In genomic region chr16:29899516-29900101, GRCh38 we compare ENCODE assay signal across 9 cellular contexts. TPM values are rescaled to one million over a fixed set of nuclear protein-coding genes. Genes with fewer than 3 reads are reported as not detected.
DNase-seq lines count a peak whose midpoint lies in the region; FAIRE-seq and TF ChIP-seq lines count a peak whose summit lies in the region.
"Had no signal": no experiment of that assay in that cellular context is flagged by ENCODE, and none has a peak within 500 bp of the region (broad histone marks: within the 10 kb centered on the region; RNA-seq: fewer than 3 reads in every experiment).

TSS of gene SEZ6L2 (minus strand) at chr16:29899550. CDS start at chr16:29899019, 531 bp downstream.

- H3K9me3 ChIP-seq in MG63: no peaks in the 10 kb centered on the region
- no peaks in the 10 kb centered on the region for H3K9me3 ChIP-seq in keratinocyte (ENCODE audit: control insufficient read depth, low read depth, low read length)
- no peaks in the 10 kb centered on the region for H3K9me3 ChIP-seq in smooth muscle cell (replicated peaks; ENCODE audit: low read depth)
- H3K9me3 ChIP-seq: thyroid gland had no signal

- H3K9ac ChIP-seq in keratinocyte (ENCODE audit: control insufficient read depth, extremely low read depth, insufficient read depth, low read length): peak within 1 kb of the TSS; percentile 50
- peak within 1 kb of the TSS; percentile 68 for H3K9ac ChIP-seq in smooth muscle cell (ENCODE audit: low read depth)

- no peaks in the 10 kb centered on the region for H4K20me1 ChIP-seq in keratinocyte (ENCODE audit: control insufficient read depth, extremely low read depth, insufficient read depth, low read length)
- peaks cover 3% of the 10 kb centered on the region for H4K20me1 ChIP-seq in smooth muscle cell (ENCODE audit: low read depth)

- H3K27me3 ChIP-seq in MG63: no peaks in the 10 kb centered on the region
- peaks cover 18% of the 10 kb centered on the region for H3K27me3 ChIP-seq in keratinocyte (ENCODE audit: control insufficient read depth, extremely low read depth, insufficient read depth, low read length)
- H3K27me3 ChIP-seq in smooth muscle cell (ENCODE audit: low read depth): no peaks in the 10 kb centered on the region
- H3K27me3 ChIP-seq: thyroid gland had no signal

- peak within 1 kb of the TSS; percentile 95 for H3K4me3 ChIP-seq in MG63
- peak within 1 kb of the TSS; percentile 63 to 67 for H3K4me3 ChIP-seq in cardiac fibroblast (replicated peaks in 1 of 2; ENCODE audit: low read depth in 2 of 2, low read length in 2 of 2)
- H3K4me3 ChIP-seq in keratinocyte (ENCODE audit: control insufficient read depth in 2 of 3, extremely low read depth in 1 of 3, insufficient read depth in 2 of 3, low read depth in 1 of 3, low read length in 3 of 3): peak within 1 kb of the TSS; percentile 60 to 67 (median 66)
- peak within 1 kb of the TSS; percentile 85 for H3K4me3 ChIP-seq in smooth muscle cell

- peak within 1 kb of the TSS; percentile 84 for H3K4me2 ChIP-seq in keratinocyte (ENCODE audit: control insufficient read depth, extremely low read depth, insufficient read depth, low read depth, low read length)
- peak within 1 kb of the TSS; percentile 99 for H3K4me2 ChIP-seq in smooth muscle cell

- H3K4me1 ChIP-seq in keratinocyte (ENCODE audit: control insufficient read depth, extremely low read depth, insufficient read depth, low read length) (peaks cover 10% of the 10 kb centered on the region), smooth muscle cell (ENCODE audit: low read depth) (no peaks in the 10 kb centered on the region)

- H3K27ac ChIP-seq in keratinocyte (ENCODE audit: control insufficient read depth, insufficient read depth, low read length): no peak within 1 kb of the TSS
- peak within 1 kb of the TSS; percentile 85 for H3K27ac ChIP-seq in smooth muscle cell (ENCODE audit: low read depth)
- H3K27ac ChIP-seq: thyroid gland had no signal

- H3F3A ChIP-seq in smooth muscle cell (ENCODE audit: low read depth): no peaks in the 10 kb centered on the region

- no peaks in the 10 kb centered on the region for H3K79me2 ChIP-seq in keratinocyte (ENCODE audit: control insufficient read depth, insufficient read depth, low read length)
- peaks cover 23% of the 10 kb centered on the region for H3K79me2 ChIP-seq in smooth muscle cell (ENCODE audit: low read depth)

- H3K9me1 ChIP-seq in keratinocyte (ENCODE audit: control insufficient read depth, extremely low read depth, insufficient read depth, low read length): no peaks in the 10 kb centered on the region

- FAIRE-seq in G401.6 (lab: Jason Lieb, UNC) (peak; percentile 77), keratinocyte (lab: Jason Lieb, UNC) (no peak)

- WGBS in smooth muscle cell (ENCODE audit: low lambda C conversion rate): under 1% methylated on average over 26 of the region's 29 CpGs

- TF ChIP-seq CTCF in cardiac fibroblast (IDR thresholded peaks at IDR 0.05; ENCODE audit: low read depth, low read length) (peak; percentile 33), keratinocyte (optimal IDR thresholded peaks at IDR 0.05 in 1 of 3, IDR thresholded peaks at IDR 0.05 in 1 of 3, conservative IDR thresholded peaks at IDR 0.05 in 1 of 3; ENCODE audit: extremely low read depth in 1 of 3, insufficient read depth in 2 of 3, low read length in 3 of 3) (peak; percentile 19 to 43 (median 30)), smooth muscle cell (IDR thresholded peaks at IDR 0.05; ENCODE audit: borderline replicate concordance, insufficient read depth, poor library complexity, severe bottlenecking) (peak; percentile 22)

- peak; percentile 93 for DNase-seq in MG63
- peak; percentile 40 for DNase-seq in SIG-M5 (lab: John Stamatoyannopoulos, UW)
- peak; percentile 89 to 95 for DNase-seq in cardiac fibroblast (ENCODE audit: low read depth in 2 of 2)
- no peak for DNase-seq in keratinocyte (ENCODE audit: low read depth, low spot score)
- DNase-seq in smooth muscle cell (lab: John Stamatoyannopoulos, UW; ENCODE audit: unreplicated experiment): peak; percentile 85
- no peak for DNase-seq in stimulated activated naive CD4-positive, alpha-beta T cell treated with Interleukin-2 at 50 U/mL for 16 hours (lab: John Stamatoyannopoulos, UW)
- DNase-seq in GDM1 (lab: John Stamatoyannopoulos, UW): no peak

- dilution Hi-C loops in keratinocyte (cut with MboI; ENCODE audit: extremely low pct_ligation_motif_present, low sequenced_read_pairs): no loop called here

- H3K36me3 ChIP-seq in MG63 (peaks cover 22% of the 10 kb centered on the region), keratinocyte (ENCODE audit: control insufficient read depth in 2 of 2, extremely low read depth in 1 of 2, insufficient read depth in 2 of 2, low read length in 2 of 2) (no peaks in the 10 kb centered on the region), smooth muscle cell (ENCODE audit: low read depth) (no peaks in the 10 kb centered on the region)
- H3K36me3 ChIP-seq: thyroid gland had no signal

- H2AFZ ChIP-seq in keratinocyte (ENCODE audit: control insufficient read depth, low read length) (peak within 1 kb of the TSS; percentile 88), smooth muscle cell (ENCODE audit: low read depth) (peak within 1 kb of the TSS; percentile 80)

RNA-seq across cellular contexts. Expression of gene SEZ6L2, which starts in this region (rescaled TPM):
- 18.0 and 28.5 TPM in 2 replicates for total RNA-seq in MG63 (2014; rRNA removed; shearing (Covaris generic); ENCODE audit: low replicate concordance)
- polyA plus RNA-seq in keratinocyte (0.68 to 2.5 TPM (median 1.5 TPM) in 3 replicates), smooth muscle cell (37.5 and 46.1 TPM in 2 replicates)
- 2.1 TPM for polyA plus RNA-seq in keratinocyte (2011; ENCODE audit: low read depth)
- polyA plus RNA-seq in keratinocyte (2011; cell fraction: cytosol; rRNA removed): 0.77 and 1.6 TPM in 2 replicates
- polyA plus RNA-seq in keratinocyte (2011; cell fraction: nucleus; rRNA removed): 6.8 and 11.2 TPM in 2 replicates
- polyA plus RNA-seq in keratinocyte (2012; ENCODE audit: low replicate concordance): 4.4 and 6.1 TPM in 2 replicates
- 0.96 to 3.1 TPM (median 1.5 TPM) in 3 replicates for polyA minus RNA-seq in keratinocyte
- polyA minus RNA-seq in keratinocyte (2011; cell fraction: cytosol; rRNA and poly(A)+ RNA removed): 5.6 TPM
- polyA minus RNA-seq in keratinocyte (2011; cell fraction: nucleus; rRNA and poly(A)+ RNA removed): 9.5 and 10.9 TPM in 2 replicates
- 23.8 and 178 TPM in 2 replicates for total RNA-seq in smooth muscle cell

Comparison
In these comparisons a context has a peak if more than half of its experiments do, and no peak if none do; other contexts are left out.
1. DNase-seq: peak in MG63 (single experiment), SIG-M5 (single experiment), cardiac fibroblast (2 of 2) and smooth muscle cell (single experiment); none in keratinocyte (single experiment), stimulated activated naive CD4-positive, alpha-beta T cell treated with Interleukin-2 at 50 U/mL for 16 hours (single experiment) and GDM1 (single experiment).
2. Peak in every context shown above with its lines, with median percentiles within 50 percentile points of each other: H3K4me3 ChIP-seq and CTCF ChIP-seq.